ENCODE assay signal across 11 cellular contexts in the genomic region with DNA sequence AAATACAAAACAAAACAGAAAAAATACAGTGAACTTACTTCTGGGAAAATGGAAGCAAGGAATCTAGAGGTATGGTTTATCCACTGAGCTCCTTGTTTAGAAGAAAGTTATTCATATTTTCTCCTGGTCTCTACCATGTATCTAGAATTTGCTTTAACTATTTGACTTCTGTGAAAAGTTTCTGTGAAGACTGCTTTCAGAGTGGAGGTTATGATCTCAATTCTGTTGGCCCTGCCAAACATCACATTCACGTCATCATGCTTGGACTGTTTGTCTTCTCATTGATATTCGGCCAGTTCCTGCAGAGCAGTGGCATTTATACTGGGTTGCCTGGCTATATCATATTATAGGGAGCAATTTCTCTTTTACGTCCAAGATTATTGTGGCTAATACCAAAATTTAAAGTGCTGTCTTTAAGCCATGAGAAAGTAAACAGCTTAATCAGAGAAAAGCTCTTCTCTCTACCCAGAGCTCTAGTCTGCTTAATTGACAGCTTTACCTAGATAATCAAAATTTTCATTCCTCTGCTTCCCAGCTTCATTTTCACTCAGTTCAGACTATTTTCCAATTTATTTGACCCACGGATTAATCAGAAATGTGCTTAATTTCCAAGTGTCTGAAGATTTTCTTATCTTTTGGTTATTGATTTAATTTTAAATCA. TPM values are rescaled to one million over a fixed set of nuclear protein-coding genes. Genes with fewer than 3 reads are reported as not detected.
DNase-seq lines count a peak whose midpoint lies in the region; ATAC-seq and TF ChIP-seq lines count a peak whose summit lies in the region.
"Had no signal": no experiment of that assay in that cellular context is flagged by ENCODE, and none has a peak within 500 bp of the region (broad histone marks: within the 10 kb centered on the region; RNA-seq: fewer than 3 reads in every experiment).

A gene with protein sequence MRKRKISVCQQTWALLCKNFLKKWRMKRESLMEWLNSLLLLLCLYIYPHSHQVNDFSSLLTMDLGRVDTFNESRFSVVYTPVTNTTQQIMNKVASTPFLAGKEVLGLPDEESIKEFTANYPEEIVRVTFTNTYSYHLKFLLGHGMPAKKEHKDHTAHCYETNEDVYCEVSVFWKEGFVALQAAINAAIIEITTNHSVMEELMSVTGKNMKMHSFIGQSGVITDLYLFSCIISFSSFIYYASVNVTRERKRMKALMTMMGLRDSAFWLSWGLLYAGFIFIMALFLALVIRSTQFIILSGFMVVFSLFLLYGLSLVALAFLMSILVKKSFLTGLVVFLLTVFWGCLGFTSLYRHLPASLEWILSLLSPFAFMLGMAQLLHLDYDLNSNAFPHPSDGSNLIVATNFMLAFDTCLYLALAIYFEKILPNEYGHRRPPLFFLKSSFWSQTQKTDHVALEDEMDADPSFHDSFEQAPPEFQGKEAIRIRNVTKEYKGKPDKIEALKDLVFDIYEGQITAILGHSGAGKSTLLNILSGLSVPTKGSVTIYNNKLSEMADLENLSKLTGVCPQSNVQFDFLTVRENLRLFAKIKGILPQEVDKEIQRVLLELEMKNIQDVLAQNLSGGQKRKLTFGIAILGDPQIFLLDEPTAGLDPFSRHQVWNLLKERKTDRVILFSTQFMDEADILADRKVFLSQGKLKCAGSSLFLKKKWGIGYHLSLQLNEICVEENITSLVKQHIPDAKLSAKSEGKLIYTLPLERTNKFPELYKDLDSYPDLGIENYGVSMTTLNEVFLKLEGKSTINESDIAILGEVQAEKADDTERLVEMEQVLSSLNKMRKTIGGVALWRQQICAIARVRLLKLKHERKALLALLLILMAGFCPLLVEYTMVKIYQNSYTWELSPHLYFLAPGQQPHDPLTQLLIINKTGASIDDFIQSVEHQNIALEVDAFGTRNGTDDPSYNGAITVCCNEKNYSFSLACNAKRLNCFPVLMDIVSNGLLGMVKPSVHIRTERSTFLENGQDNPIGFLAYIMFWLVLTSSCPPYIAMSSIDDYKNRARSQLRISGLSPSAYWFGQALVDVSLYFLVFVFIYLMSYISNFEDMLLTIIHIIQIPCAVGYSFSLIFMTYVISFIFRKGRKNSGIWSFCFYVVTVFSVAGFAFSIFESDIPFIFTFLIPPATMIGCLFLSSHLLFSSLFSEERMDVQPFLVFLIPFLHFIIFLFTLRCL (N-terminal part only) (minus strand): TSS at position 212 of the 661 bp plus-strand sequence. CDS start 13,358 bp downstream, outside the sequence.

- ATAC-seq in Right ventricle myocardium superior (ENCODE audit: poor library complexity) = peak; percentile 93
- no peak for ATAC-seq in HG02623 (IDR thresholded peaks at IDR 0.05; ENCODE audit: unreplicated experiment)
- ATAC-seq: T-helper 17 cell had no signal

- intact Hi-C loops in Right ventricle myocardium superior (cut with DNase I) = no loop called here
- intact Hi-C loops in vagina (cut with DNase I) = no loop called here

- H4K20me1 ChIP-seq in osteoblast (ENCODE audit: insufficient read depth, low read length) = no peaks in the 10 kb centered on the region

- H3K27me3 ChIP-seq in osteoblast (ENCODE audit: insufficient read depth, low read length) (no peaks in the 10 kb centered on the region), vagina (no peaks in the 10 kb centered on the region), H7 (ENCODE audit: control insufficient read depth, insufficient read depth, low read length) (no peaks in the 10 kb centered on the region)

- TF ChIP-seq CTCF in osteoblast (IDR thresholded peaks at IDR 0.05; ENCODE audit: extremely low read depth, low read depth, low read length) (no peak), vagina (IDR thresholded peaks at IDR 0.05) (no peak)

- H3K4me3 ChIP-seq in osteoblast (ENCODE audit: insufficient read depth, low read length) (peak within 1 kb of the TSS; percentile 69), vagina (peak within 1 kb of the TSS; percentile 33 to 41), H7 (ENCODE audit: insufficient read depth, low read depth, low read length) (no peak within 1 kb of the TSS)

- TF ChIP-seq POLR2A in vagina (IDR thresholded peaks at IDR 0.05) = no peak

- H3K4me1 ChIP-seq in osteoblast (ENCODE audit: insufficient read depth, low read length) (peaks cover 13% of the 10 kb centered on the region), vagina (no peaks in the 10 kb centered on the region)

- peak within 1 kb of the TSS; percentile 85 for H2AFZ ChIP-seq in osteoblast (ENCODE audit: low read length)

- peak within 1 kb of the TSS; percentile 70 for H3K4me2 ChIP-seq in osteoblast (ENCODE audit: insufficient read depth, low read length)

- H3K79me2 ChIP-seq in osteoblast (ENCODE audit: insufficient read depth, low read length) = peaks cover 8% of the 10 kb centered on the region

- no peaks in the 10 kb centered on the region for H3K36me3 ChIP-seq in osteoblast (ENCODE audit: insufficient read depth, low read length)
- H3K36me3 ChIP-seq in vagina = no peaks in the 10 kb centered on the region
- H3K36me3 ChIP-seq in H7 (replicated peaks; ENCODE audit: control insufficient read depth, insufficient read depth, low read length) = no peaks in the 10 kb centered on the region

- no peaks in the 10 kb centered on the region for H3K9me3 ChIP-seq in osteoblast (ENCODE audit: low read depth, low read length)
- H3K9me3 ChIP-seq in vagina = no peaks in the 10 kb centered on the region

- H3K27ac ChIP-seq in osteoblast (ENCODE audit: low read depth, low read length) = peak within 1 kb of the TSS; percentile 88
- H3K27ac ChIP-seq in vagina = peak within 1 kb of the TSS; percentile 53
- H3K27ac ChIP-seq: 22Rv1 had no signal

- peak; percentile 23 for DNase-seq in NCI-H82 (lab: John Stamatoyannopoulos, UW)
- DNase-seq in NCI-H82 treated with DMSO at 0.1 percent for 48 hours (lab: John Stamatoyannopoulos, UW; ENCODE audit: unreplicated experiment) = no peak
- no peak for DNase-seq in Right ventricle myocardium superior
- no peak for DNase-seq in osteoblast (ENCODE audit: insufficient read length, low spot score, missing footprints)
- DNase-seq in vagina (ENCODE audit: extremely low spot score in 2 of 2) = no peak
- no peak for DNase-seq in H7
- DNase-seq in activated CD4-positive, alpha-beta T cell treated with anti-CD3 and anti-CD28 coated beads, Interleukin-2, amount 50 U/mL, for 4 hours = no peak
- DNase-seq: NCI-H2171, T-helper 17 cell had no signal

RNA-seq across cellular contexts. Expression of the gene that starts here (rescaled TPM):
- total RNA-seq in Right ventricle myocardium superior = 52.9 TPM
- 29.2 and 36.2 TPM in 2 replicates for total RNA-seq in osteoblast
- total RNA-seq in vagina = 75.9 TPM
- not detected in 2 replicates for total RNA-seq in H7 (2014; rRNA removed; shearing (Covaris generic))
- total RNA-seq: T-helper 17 cell had no signal

Comparison
In these comparisons a context has a peak if more than half of its experiments do, and no peak if none do; other contexts are left out.
1. RNA of the gene that starts here (total RNA-seq): 75.9 TPM in vagina (single experiment), 52.9 TPM in Right ventricle myocardium superior (single experiment) and 29.2 to 36.2 TPM in osteoblast; not detected in H7; every median in the first group is over 10 times any median in the second.